In the genomic region with DNA sequence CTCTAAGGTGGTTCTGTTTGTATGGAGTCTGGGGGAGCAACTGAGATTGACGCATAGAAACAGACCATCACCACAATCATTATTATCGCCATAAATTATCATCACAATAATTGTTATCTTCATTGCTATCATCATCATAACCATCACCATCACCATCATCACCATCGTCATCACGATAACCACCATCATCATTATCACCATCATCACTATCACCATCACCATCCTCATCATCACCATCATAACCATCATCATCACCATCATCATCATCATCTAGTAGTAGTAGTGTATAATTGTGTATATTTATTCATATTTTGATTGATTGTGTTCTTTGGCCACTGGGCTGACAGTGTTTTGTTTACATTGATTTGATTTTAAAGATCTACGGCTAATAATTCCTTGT, we compare ENCODE assay signal across 23 cellular contexts.
DNase-seq lines count a peak whose midpoint lies in the region; ATAC-seq, FAIRE-seq and TF ChIP-seq lines count a peak whose summit lies in the region.
"Had no signal": no experiment of that assay in that cellular context is flagged by ENCODE, and none has a peak within 500 bp of the region (broad histone marks: within the 10 kb centered on the region; RNA-seq: fewer than 3 reads in every experiment).

No MANE protein-coding gene starts in this region.

- peaks cover 3% of the 10 kb centered on the region for H3K36me3 Mint-ChIP-seq in astrocyte (ENCODE audit: low read depth, unreplicated experiment)
- H3K36me3 Mint-ChIP-seq: CD14-positive monocyte; CD4-positive, alpha-beta memory T cell; CD4-positive, CD25-positive, alpha-beta regulatory T cell; CD8-positive, alpha-beta memory T cell had no signal

- no peaks in the 10 kb centered on the region for H3K79me2 ChIP-seq in HepG2 (ENCODE audit: insufficient read depth, low read length)
- no peaks in the 10 kb centered on the region for H3K79me2 ChIP-seq in astrocyte (ENCODE audit: insufficient read depth, low read length)

- no TSS peak for BruUV-seq in HepG2 (replicated peaks; lab: Mats Ljungman, UMichigan)

- TF ChIP-seq EP300 in HepG2 (IDR thresholded peaks at IDR 0.05; ENCODE audit: low read depth in 2 of 2, low read length in 2 of 2) (no peak), HepG2 (CRISPR knock-in tag; IDR thresholded peaks at IDR 0.05; ENCODE audit: borderline replicate concordance) (no peak)

- intact Hi-C loops in HepG2 (cut with micrococcal nuclease; ENCODE audit: unreplicated experiment) (no loop called here), right lobe of liver (cut with DNase I) (no loop called here)

- H3K36me3 ChIP-seq in HepG2 (replicated peaks in 1 of 2; ENCODE audit: control insufficient read depth in 1 of 2, insufficient read depth in 2 of 2, low read length in 2 of 2) (no peaks in the 10 kb centered on the region), right lobe of liver (no peaks in the 10 kb centered on the region), HEK293 (ENCODE audit: control insufficient read depth in 2 of 2, insufficient read depth in 1 of 2, low read length in 2 of 2) (no peaks in the 10 kb centered on the region), astrocyte (ENCODE audit: insufficient read depth, low read length) (no peaks in the 10 kb centered on the region)
- H3K36me3 ChIP-seq: BE2C, BLaER1 had no signal

- FAIRE-seq in HepG2 (lab: Jason Lieb, UNC), result no peak
- FAIRE-seq in astrocyte (lab: Jason Lieb, UNC), result peak; percentile 78
- FAIRE-seq: GM12878, GM12892, GM18507 had no signal

- POLR2A ChIA-PET in HepG2 (lab: Yijun Ruan, JAX), result no interaction called here
- POLR2A ChIA-PET in HEK293 (lab: Yijun Ruan, JAX), result interaction anchor here (0.6 kb wide), 1 partner anchor 93 kb away, joined by 4 read pairs; no protein-coding TSS in a partner anchor

- no peaks in the 10 kb centered on the region for H3K9me3 Mint-ChIP-seq in astrocyte (ENCODE audit: unreplicated experiment)

- CTCF ChIA-PET in HepG2 (lab: Yijun Ruan, JAX; ENCODE audit: low intra/inter-chr PET ratio, low total read pairs), result no interaction called here
- CTCF ChIA-PET in HEK293 (lab: Yijun Ruan, JAX), result no interaction called here

- H3K27me3 ChIP-seq in HepG2 (ENCODE audit: control insufficient read depth in 1 of 2, insufficient read depth in 2 of 2, low read length in 2 of 2), result no peaks in the 10 kb centered on the region
- no peaks in the 10 kb centered on the region for H3K27me3 ChIP-seq in right lobe of liver
- H3K27me3 ChIP-seq in astrocyte (ENCODE audit: insufficient read depth, low read length), result no peaks in the 10 kb centered on the region
- H3K27me3 ChIP-seq: BE2C, BLaER1 had no signal

- WGBS in HepG2 (ENCODE audit: low lambda C conversion rate), result 20% methylated on average over 5 of the region's 5 CpGs
- WGBS in right lobe of liver (ENCODE audit: insufficient coverage, low coverage, low lambda C conversion rate, missing lambda C conversion rate), result 93% methylated on average over 5 of the region's 5 CpGs

- H3K27ac Mint-ChIP-seq in astrocyte (ENCODE audit: unreplicated experiment), result no peak overlapping the region
- H3K27ac Mint-ChIP-seq: CD14-positive monocyte; CD4-positive, alpha-beta memory T cell; CD4-positive, CD25-positive, alpha-beta regulatory T cell; CD8-positive, alpha-beta memory T cell had no signal

- no peak for ATAC-seq in HepG2
- ATAC-seq in right lobe of liver, result no peak
- ATAC-seq: GM12878 had no signal

- no peak overlapping the region for H3K4me3 ChIP-seq in HepG2 (replicated peaks in 1 of 3; ENCODE audit: insufficient read depth in 1 of 3, low read depth in 2 of 3, low read length in 3 of 3)
- no peak overlapping the region for H3K4me3 ChIP-seq in right lobe of liver
- H3K4me3 ChIP-seq in HEK293 (ENCODE audit: low read depth, low read length), result no peak overlapping the region
- H3K4me3 ChIP-seq in astrocyte (ENCODE audit: insufficient read depth, low read depth, low read length), result no peak overlapping the region
- H3K4me3 ChIP-seq: BLaER1, GM12878 had no signal

- H3K27ac ChIP-seq in HepG2 (ENCODE audit: extremely low read length, insufficient read depth, low read length) (no peak overlapping the region), right lobe of liver (no peak overlapping the region), HEK293 (ENCODE audit: extremely low read depth, low read depth, low read length) (no peak overlapping the region), astrocyte (ENCODE audit: low read depth, low read length) (no peak overlapping the region)
- H3K27ac ChIP-seq: 22Rv1, BLaER1 had no signal

- H3K4me1 ChIP-seq in HepG2 (ENCODE audit: insufficient read depth, low read length) (no peaks in the 10 kb centered on the region), right lobe of liver (no peaks in the 10 kb centered on the region), HEK293 (ENCODE audit: control insufficient read depth, insufficient read depth, low read length) (no peaks in the 10 kb centered on the region), astrocyte (ENCODE audit: insufficient read depth, low read length) (no peaks in the 10 kb centered on the region)
- H3K4me1 ChIP-seq: BE2C, BLaER1 had no signal

- no peak for TF ChIP-seq CTCF in HepG2 (CRISPR knock-in tag; IDR thresholded peaks at IDR 0.05)
- TF ChIP-seq CTCF in right lobe of liver (IDR thresholded peaks at IDR 0.05), result no peak
- TF ChIP-seq CTCF in HEK293 (tag by site-specific recombination; IDR thresholded peaks at IDR 0.05), result no peak
- no peak for TF ChIP-seq CTCF in astrocyte (IDR thresholded peaks at IDR 0.05; ENCODE audit: insufficient read depth, low read depth, low read length)

- TF ChIP-seq POLR2A in HepG2 (IDR thresholded peaks at IDR 0.05; ENCODE audit: insufficient read depth in 1 of 2, low read depth in 2 of 2, low read length in 2 of 2) (no peak), right lobe of liver (IDR thresholded peaks at IDR 0.05) (no peak)

- TF ChIP-seq RAD21 in HepG2 (CRISPR knock-in tag; IDR thresholded peaks at IDR 0.05), result no peak

- DNase-seq in HepG2 (ENCODE audit: low spot score) (no peak), right lobe of liver (no peak), astrocyte (ENCODE audit: low read depth) (no peak), islet precursor cell (no peak)
- no peak for DNase-seq in activated effector memory CD4-positive, alpha-beta T cell treated with Interleukin-2 at 50 U/mL for 16 hours
- DNase-seq: ACHN; BE2C; C1 segment of cervical spinal cord; CD4-positive, alpha-beta memory T cell; CD4-positive, CD25-positive, alpha-beta regulatory T cell; CD8-positive, alpha-beta memory T cell; COR-L47; DMS79; DND-41; EL; GDM1 had no signal

- H3K4me1 Mint-ChIP-seq in astrocyte (ENCODE audit: low read depth, unreplicated experiment), result peaks cover 4% of the 10 kb centered on the region
- H3K4me1 Mint-ChIP-seq: CD14-positive monocyte; CD4-positive, alpha-beta memory T cell; CD4-positive, CD25-positive, alpha-beta regulatory T cell; CD8-positive, alpha-beta memory T cell had no signal

- H4K20me1 ChIP-seq in HepG2 (ENCODE audit: insufficient read depth, low read length), result no peaks in the 10 kb centered on the region
- no peaks in the 10 kb centered on the region for H4K20me1 ChIP-seq in astrocyte (ENCODE audit: insufficient read depth, low read length)
- H4K20me1 ChIP-seq: BLaER1 had no signal

- H3K9me3 ChIP-seq in HepG2 (ENCODE audit: low read length) (peaks cover 11% of the 10 kb centered on the region), right lobe of liver (no peaks in the 10 kb centered on the region), HEK293 (ENCODE audit: control insufficient read depth, insufficient read depth, low read depth, low read length) (no peaks in the 10 kb centered on the region), astrocyte (ENCODE audit: insufficient read depth, low read depth, low read length) (no peaks in the 10 kb centered on the region)
- H3K9me3 ChIP-seq: BE2C, BLaER1 had no signal

- H3K9ac ChIP-seq in HepG2 (ENCODE audit: insufficient read depth, low read depth, low read length), result no peak overlapping the region
- no peak overlapping the region for H3K9ac ChIP-seq in astrocyte (ENCODE audit: low read length)
- H3K9ac ChIP-seq: BLaER1 had no signal

- H2AFZ ChIP-seq in HepG2 (ENCODE audit: low read length), result no peak overlapping the region
- H2AFZ ChIP-seq in astrocyte (ENCODE audit: low read depth, low read length), result no peak overlapping the region

- H3K4me2 ChIP-seq in HepG2 (ENCODE audit: low read depth, low read length), result no peak overlapping the region
- H3K4me2 ChIP-seq in astrocyte (ENCODE audit: low read length), result no peak overlapping the region
- H3K4me2 ChIP-seq: BLaER1 had no signal

- H3K4me3 Mint-ChIP-seq in astrocyte (ENCODE audit: unreplicated experiment), result no peak overlapping the region
- H3K4me3 Mint-ChIP-seq: CD14-positive monocyte; CD4-positive, alpha-beta memory T cell; CD4-positive, CD25-positive, alpha-beta regulatory T cell; CD8-positive, alpha-beta memory T cell had no signal

- in situ Hi-C loops in HepG2 (cut with HindIII; ENCODE audit: extremely low pct_ligation_motif_present, low pct_unique_long_range_greater_than_20kb), result no loop called here

- no peaks in the 10 kb centered on the region for H3K27me3 Mint-ChIP-seq in astrocyte (ENCODE audit: low read depth, unreplicated experiment)
- H3K27me3 Mint-ChIP-seq: CD4-positive, alpha-beta memory T cell; CD4-positive, CD25-positive, alpha-beta regulatory T cell; CD8-positive, alpha-beta memory T cell had no signal

TF ChIP-seq in HepG2, 621 proteins besides CTCF, POLR2A, EP300 and RAD21 (continues in another document):
- peak; percentile 91 for TF ChIP-seq CREB1 (IDR thresholded peaks at IDR 0.05)
- no peak for TF ChIP-seq CREB1 (CRISPR knock-in tag; IDR thresholded peaks at IDR 0.05)

TF ChIP-seq in HEK293, 187 proteins besides CTCF, POLR2A, EP300 and RAD21:
- TF ChIP-seq, protein P1, sequence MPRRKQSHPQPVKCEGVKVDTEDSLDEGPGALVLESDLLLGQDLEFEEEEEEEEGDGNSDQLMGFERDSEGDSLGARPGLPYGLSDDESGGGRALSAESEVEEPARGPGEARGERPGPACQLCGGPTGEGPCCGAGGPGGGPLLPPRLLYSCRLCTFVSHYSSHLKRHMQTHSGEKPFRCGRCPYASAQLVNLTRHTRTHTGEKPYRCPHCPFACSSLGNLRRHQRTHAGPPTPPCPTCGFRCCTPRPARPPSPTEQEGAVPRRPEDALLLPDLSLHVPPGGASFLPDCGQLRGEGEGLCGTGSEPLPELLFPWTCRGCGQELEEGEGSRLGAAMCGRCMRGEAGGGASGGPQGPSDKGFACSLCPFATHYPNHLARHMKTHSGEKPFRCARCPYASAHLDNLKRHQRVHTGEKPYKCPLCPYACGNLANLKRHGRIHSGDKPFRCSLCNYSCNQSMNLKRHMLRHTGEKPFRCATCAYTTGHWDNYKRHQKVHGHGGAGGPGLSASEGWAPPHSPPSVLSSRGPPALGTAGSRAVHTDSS (tag by site-specific recombination; IDR thresholded peaks at IDR 0.05), result peak; percentile 72
- no peak for TF ChIP-seq ZNF214 (tag by site-specific recombination; IDR thresholded peaks at IDR 0.05; ENCODE audit: borderline replicate concordance)
